In genomic region chr1:92486251-92487077, GRCh38 we compare ENCODE assay signal across 8 cellular contexts. TPM values are rescaled to one million over a fixed set of nuclear protein-coding genes. Genes with fewer than 3 reads are reported as not detected.
DNase-seq lines count a peak whose midpoint lies in the region; ATAC-seq lines count a peak whose summit lies in the region.

GFI1 (minus strand) TSS chr1:92486925; CDS start chr1:92483487, 3,438 bp downstream.

- no peaks in the 10 kb centered on the region for H3K36me3 ChIP-seq in SJCRH30

- no peaks in the 10 kb centered on the region for H3K4me1 ChIP-seq in SJCRH30

- peak within 1 kb of the TSS; percentile 34; the same call in 1 of the 2 replicates for H3K27ac ChIP-seq in SJCRH30

- DNase-seq in NK-92 treated with Interleukin-12 subunit alpha and Interleukin-12 subunit beta, amount 100 ng/mL, for 24 hours (lab: John Stamatoyannopoulos, UW) = peak; percentile 89
- DNase-seq in NK-92 (lab: John Stamatoyannopoulos, UW; ENCODE audit: unreplicated experiment) = no peak
- no peak for DNase-seq in SJCRH30
- peak; percentile 55 for DNase-seq in activated naive CD8-positive, alpha-beta T cell treated with anti-CD3 and anti-CD28 coated beads, Interleukin-2, amount 50 U/mL, for 16 hours (ENCODE audit: low read depth, low spot score)
- peak; percentile 79 for DNase-seq in islet precursor cell
- DNase-seq in stimulated activated CD4-positive, alpha-beta T cell treated with anti-CD3 and anti-CD28 coated beads, Interleukin-4, amount 100 ng/mL, for 24 hours = peak; percentile 77
- DNase-seq in NCI-H345 (lab: John Stamatoyannopoulos, UW) = no peak

- ATAC-seq in HG03025 (IDR thresholded peaks at IDR 0.05; ENCODE audit: low FRiP score, unreplicated experiment) = peak; percentile 3

- peak within 1 kb of the TSS; percentile 73 for H3K4me3 ChIP-seq in SJCRH30

- H3K9me3 ChIP-seq in SJCRH30 (replicated peaks) = no peaks in the 10 kb centered on the region

- H3K27me3 ChIP-seq in SJCRH30 = no peaks in the 10 kb centered on the region

RNA-seq across cellular contexts. Expression of gene GFI1, which starts in this region (rescaled TPM):
- total RNA-seq in SJCRH30 (2014; rRNA removed; shearing (Covaris generic)) = 3.2 TPM in 2 replicates

Comparison
In these comparisons a context has a peak if more than half of its experiments do, and no peak if none do; other contexts are left out.
1. DNase-seq: peak in NK-92 treated with Interleukin-12 subunit alpha and Interleukin-12 subunit beta, amount 100 ng/mL, for 24 hours (single experiment), activated naive CD8-positive, alpha-beta T cell treated with anti-CD3 and anti-CD28 coated beads, Interleukin-2, amount 50 U/mL, for 16 hours (single experiment), islet precursor cell (single experiment) and stimulated activated CD4-positive, alpha-beta T cell treated with anti-CD3 and anti-CD28 coated beads, Interleukin-4, amount 100 ng/mL, for 24 hours (single experiment); none in NK-92 (single experiment), SJCRH30 (0 of 2) and NCI-H345 (single experiment).